In the genomic region with DNA sequence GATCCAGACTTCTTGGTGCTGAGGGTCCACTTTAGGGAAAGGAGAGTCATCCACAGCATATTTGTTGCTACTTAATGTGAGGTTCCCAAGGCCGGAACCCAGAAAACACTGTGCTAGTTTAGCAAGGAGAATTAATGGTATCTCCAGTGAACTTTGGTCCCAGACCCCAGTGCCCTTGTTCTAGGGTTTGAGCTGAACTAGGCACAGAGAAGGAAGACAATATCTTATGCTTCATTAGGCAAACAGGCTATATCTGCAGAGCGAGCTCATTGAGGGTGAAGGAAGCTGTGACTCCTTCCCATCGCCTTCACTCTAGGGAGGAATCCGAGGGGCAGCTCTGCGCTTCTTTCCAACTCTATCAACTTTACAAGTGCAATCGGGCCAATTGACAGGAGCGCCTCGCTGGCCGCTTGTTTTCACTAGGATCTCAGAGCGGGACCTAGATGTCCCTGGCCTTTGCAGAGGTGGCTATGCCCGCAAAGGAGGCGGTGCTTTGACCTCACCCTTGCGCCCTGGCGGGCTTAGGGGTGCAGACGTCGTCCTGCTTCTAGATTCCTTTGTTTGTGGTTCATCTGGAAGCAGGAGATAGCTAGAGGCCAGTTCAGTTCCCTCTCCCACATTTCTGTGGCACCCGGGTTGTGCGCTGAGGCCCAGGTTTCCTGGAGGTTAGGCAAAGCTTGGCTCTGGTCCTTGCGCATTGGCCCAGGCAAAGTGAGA, we compare ENCODE assay signal across 8 cellular contexts.
DNase-seq lines count a peak whose midpoint lies in the region; ATAC-seq and TF ChIP-seq lines count a peak whose summit lies in the region.

No MANE protein-coding gene starts in this region.

- DNase-seq in DMS 273 (lab: John Stamatoyannopoulos, UW; ENCODE audit: unreplicated experiment) (peak; percentile 70), DMS 273 treated with DMSO at 0.1 percent for 48 hours (lab: John Stamatoyannopoulos, UW) (no peak), globus pallidus (ENCODE audit: low spot score) (peak; percentile 18), NCI-H2081 (lab: John Stamatoyannopoulos, UW) (no peak), NCI-H774 (lab: John Stamatoyannopoulos, UW) (no peak)

- H3K27ac ChIP-seq in SU-DHL-6 (ENCODE audit: low read depth, low read length), result no peak overlapping the region
- peak overlapping the region; percentile 89 for H3K27ac ChIP-seq in parathyroid adenoma

- H3K27me3 ChIP-seq in SU-DHL-6 (ENCODE audit: low read length) (no peaks in the 10 kb centered on the region), parathyroid adenoma (ENCODE audit: control insufficient read depth, insufficient read depth, low read length) (no peaks in the 10 kb centered on the region)

- H3F3A ChIP-seq in SU-DHL-6 (ENCODE audit: insufficient read depth), result no peaks in the 10 kb centered on the region

- H3K36me3 ChIP-seq in SU-DHL-6 (ENCODE audit: low read length) (no peaks in the 10 kb centered on the region), parathyroid adenoma (ENCODE audit: control insufficient read depth, insufficient read depth, low read length) (no peaks in the 10 kb centered on the region)

- 0 out of 2 replicates have a peak, but pooled peaks cover 5% of the 10 kb centered on the region for H3K79me2 ChIP-seq in SU-DHL-6 (ENCODE audit: insufficient read depth, low read length)
- H3K79me2 ChIP-seq in parathyroid adenoma, result peaks cover 15% of the 10 kb centered on the region

- ATAC-seq in HG03439 (IDR thresholded peaks at IDR 0.05; ENCODE audit: unreplicated experiment), result no peak

- H3K9me2 ChIP-seq in SU-DHL-6 (replicated peaks; ENCODE audit: insufficient read depth, low read length), result no peaks in the 10 kb centered on the region

- no peaks in the 10 kb centered on the region; the same call in 1 of the 2 replicates for H4K20me1 ChIP-seq in SU-DHL-6 (ENCODE audit: low read depth, low read length)

- H2AFZ ChIP-seq in SU-DHL-6 (ENCODE audit: low read depth, low read length, severe bottlenecking) (no peak overlapping the region), parathyroid adenoma (peak overlapping the region; percentile 95)

- H3K9me3 ChIP-seq in SU-DHL-6 (ENCODE audit: insufficient read depth, low read length), result no peaks in the 10 kb centered on the region
- no peaks in the 10 kb centered on the region for H3K9me3 ChIP-seq in parathyroid adenoma (ENCODE audit: control insufficient read depth, low read length)

- H3K9ac ChIP-seq in SU-DHL-6 (ENCODE audit: low read length) (peak overlapping the region; percentile 85; the same call in 1 of the 2 replicates), parathyroid adenoma (no peak overlapping the region)

- peak overlapping the region; percentile 85 for H3K4me3 ChIP-seq in SU-DHL-6 (ENCODE audit: insufficient read depth, low read length, poor library complexity, severe bottlenecking)
- peak overlapping the region; percentile 93 for H3K4me3 ChIP-seq in parathyroid adenoma (ENCODE audit: low read depth, low read length)

- H3K4me1 ChIP-seq in parathyroid adenoma, result peaks cover 22% of the 10 kb centered on the region

- no peak for TF ChIP-seq CTCF in SU-DHL-6 (IDR thresholded peaks at IDR 0.05; ENCODE audit: insufficient read depth, low read length, poor library complexity, severe bottlenecking)
- TF ChIP-seq CTCF in parathyroid adenoma (IDR thresholded peaks at IDR 0.05), result no peak

- H3K4me2 ChIP-seq in SU-DHL-6 (ENCODE audit: low read depth, low read length, poor library complexity, severe bottlenecking) (peak overlapping the region; percentile 67), parathyroid adenoma (ENCODE audit: low read length) (peak overlapping the region; percentile 93)

Comparison
In these comparisons a context has a peak if more than half of its experiments do, and no peak if none do; other contexts are left out.
1. DNase-seq: peak in DMS 273 (single experiment) and globus pallidus (single experiment); none in DMS 273 treated with DMSO at 0.1 percent for 48 hours (single experiment), NCI-H2081 (0 of 2) and NCI-H774 (single experiment).